ENCODE assay signal across 11 cellular contexts in the genomic region with DNA sequence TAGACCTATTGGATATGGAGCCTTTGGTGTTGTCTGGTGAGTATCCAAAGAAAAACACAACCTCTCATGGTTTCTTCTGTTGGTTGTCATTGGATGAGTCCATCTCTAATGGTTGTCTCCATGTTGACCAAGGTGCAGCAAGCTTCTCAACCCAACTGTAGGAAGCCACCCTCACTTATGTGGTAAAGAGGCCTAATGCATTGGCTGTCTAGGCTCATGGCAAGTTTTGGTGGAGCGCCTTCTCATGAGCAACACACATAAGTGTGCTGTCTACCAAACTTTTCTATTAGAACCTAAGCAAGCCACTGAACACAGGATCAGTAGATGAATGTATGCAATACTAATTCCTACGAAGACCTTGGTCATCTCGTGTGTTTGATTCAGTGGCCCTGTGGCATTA. TPM values are rescaled to one million over a fixed set of nuclear protein-coding genes. Genes with fewer than 3 reads are reported as not detected.
DNase-seq lines count a peak whose midpoint lies in the region; ATAC-seq and TF ChIP-seq lines count a peak whose summit lies in the region.
"Had no signal": no experiment of that assay in that cellular context is flagged by ENCODE, and none has a peak within 500 bp of the region (broad histone marks: within the 10 kb centered on the region; RNA-seq: fewer than 3 reads in every experiment).

No MANE protein-coding gene starts in this region.

- H3K4me3 Mint-ChIP-seq in effector memory CD8-positive, alpha-beta T cell = peak overlapping the region; percentile 83

- H4K20me1 ChIP-seq in osteoblast (ENCODE audit: insufficient read depth, low read length) = peaks cover 28% of the 10 kb centered on the region

- TF ChIP-seq EP300 in tibial nerve (IDR thresholded peaks at IDR 0.05) = no peak

- H3K9me3 Mint-ChIP-seq in effector memory CD8-positive, alpha-beta T cell = no peaks in the 10 kb centered on the region

- TF ChIP-seq CTCF in osteoblast (IDR thresholded peaks at IDR 0.05; ENCODE audit: extremely low read depth, low read depth, low read length) = no peak
- no peak for TF ChIP-seq CTCF in tibial nerve (IDR thresholded peaks at IDR 0.05)

- peaks cover 64% of the 10 kb centered on the region for H3K79me2 ChIP-seq in osteoblast (ENCODE audit: insufficient read depth, low read length)

- H3K36me3 ChIP-seq in NT2/D1 (ENCODE audit: insufficient read depth, insufficient read length, low read length) (peaks cover 22% of the 10 kb centered on the region), osteoblast (ENCODE audit: insufficient read depth, low read length) (no peaks in the 10 kb centered on the region), tibial nerve (no peaks in the 10 kb centered on the region)

- no peak for TF ChIP-seq POLR2A in tibial nerve (IDR thresholded peaks at IDR 0.05)

- H3K36me3 Mint-ChIP-seq in effector memory CD8-positive, alpha-beta T cell (ENCODE audit: insufficient read depth) = peaks cover 15% of the 10 kb centered on the region

- H3K9me3 ChIP-seq in NT2/D1 (ENCODE audit: insufficient read depth, low read length) (no peaks in the 10 kb centered on the region), osteoblast (ENCODE audit: low read depth, low read length) (no peaks in the 10 kb centered on the region), tibial nerve (no peaks in the 10 kb centered on the region)

- H3K4me1 Mint-ChIP-seq in effector memory CD8-positive, alpha-beta T cell (ENCODE audit: low read depth in 2 of 2) = peaks cover 48 to 53% of the 10 kb centered on the region in 2 donors

- WGBS in tibial nerve, 2 donors = 82 to 89% methylated on average over 3 of the region's 3 CpGs

- H3K4me1 ChIP-seq in NT2/D1 (ENCODE audit: insufficient read depth, insufficient read length) (no peaks in the 10 kb centered on the region), osteoblast (ENCODE audit: insufficient read depth, low read length) (peaks cover 39% of the 10 kb centered on the region), tibial nerve (peaks cover 0 to 55% (median 26%) of the 10 kb centered on the region in 4 donors)

- peak overlapping the region; percentile 3 for H3K4me3 ChIP-seq in NT2/D1 (ENCODE audit: insufficient read length, low read depth)
- peak overlapping the region; percentile 81 for H3K4me3 ChIP-seq in osteoblast (ENCODE audit: insufficient read depth, low read length)
- H3K4me3 ChIP-seq in tibial nerve = peak overlapping the region in 1 of 4 donors; percentile 94

- peak; percentile 48 for DNase-seq in NCI-H82 (lab: John Stamatoyannopoulos, UW)
- no peak for DNase-seq in NCI-H82 treated with DMSO at 0.1 percent for 48 hours (lab: John Stamatoyannopoulos, UW; ENCODE audit: unreplicated experiment)
- no peak for DNase-seq in NT2/D1 (ENCODE audit: low read depth, low spot score)
- DNase-seq in effector memory CD8-positive, alpha-beta T cell = no peak
- peak; percentile 30 for DNase-seq in osteoblast (ENCODE audit: insufficient read length, low spot score, missing footprints)
- no peak for DNase-seq in stimulated activated CD4-positive, alpha-beta T cell treated with anti-CD3 and anti-CD28 coated beads, Interleukin-2, amount 100 ng/mL, for 48 hours
- DNase-seq in tibial nerve (ENCODE audit: low spot score in 2 of 2) = no peak
- DNase-seq: activated gamma-delta T cell, SHP77 treated with DMSO at 0.1 percent for 48 hours had no signal

- peak overlapping the region; percentile 70 for H3K4me2 ChIP-seq in osteoblast (ENCODE audit: insufficient read depth, low read length)

- peak overlapping the region in 1 of 2 donors; percentile 92 for H3K27ac Mint-ChIP-seq in effector memory CD8-positive, alpha-beta T cell

- ATAC-seq in effector memory CD8-positive, alpha-beta T cell (replicated peaks) = no peak
- no peak for ATAC-seq in HG02759 (IDR thresholded peaks at IDR 0.05; ENCODE audit: unreplicated experiment)

- peaks cover 0 to 6% of the 10 kb centered on the region in 2 donors for H3K27me3 Mint-ChIP-seq in effector memory CD8-positive, alpha-beta T cell

- H3K27ac ChIP-seq in osteoblast (ENCODE audit: low read depth, low read length) = no peak overlapping the region
- H3K27ac ChIP-seq in tibial nerve = no peak overlapping the region
- H3K27ac ChIP-seq: 22Rv1 had no signal

- no peak overlapping the region for H2AFZ ChIP-seq in osteoblast (ENCODE audit: low read length)

- H3K9ac ChIP-seq in NT2/D1 (ENCODE audit: insufficient read length, low read depth) = no peak overlapping the region

- no peaks in the 10 kb centered on the region for H3K27me3 ChIP-seq in NT2/D1 (ENCODE audit: insufficient read depth, insufficient read length)
- H3K27me3 ChIP-seq in osteoblast (ENCODE audit: insufficient read depth, low read length) = no peaks in the 10 kb centered on the region
- no peaks in the 10 kb centered on the region for H3K27me3 ChIP-seq in tibial nerve

RNA-seq across cellular contexts. Expression of a gene that starts 0.8 kb away (rescaled TPM):
- total RNA-seq in osteoblast (10.5 and 16.8 TPM in 2 replicates), tibial nerve (10 to 100 TPM; 24.7 to 37.5 (median 32.4) TPM)

Comparison
In these comparisons a context has a peak if more than half of its experiments do, and no peak if none do; other contexts are left out.
1. DNase-seq: peak in NCI-H82 (single experiment) and osteoblast (single experiment); none in NCI-H82 treated with DMSO at 0.1 percent for 48 hours (single experiment), NT2/D1 (single experiment), effector memory CD8-positive, alpha-beta T cell (0 of 3), stimulated activated CD4-positive, alpha-beta T cell treated with anti-CD3 and anti-CD28 coated beads, Interleukin-2, amount 100 ng/mL, for 48 hours (0 of 2) and tibial nerve (0 of 2).